In genomic region chr11:12086271-12087074, GRCh38 we compare ENCODE assay signal across 8 cellular contexts. TPM values are rescaled to one million over a fixed set of nuclear protein-coding genes. Genes with fewer than 3 reads are reported as not detected.
DNase-seq lines count a peak whose midpoint lies in the region; ATAC-seq and TF ChIP-seq lines count a peak whose summit lies in the region.

No MANE protein-coding gene starts in this region.

- no peak for ATAC-seq in CD8-positive, alpha-beta T cell

- intact Hi-C loops in CD8-positive, alpha-beta T cell (cut with DNase I, micrococcal nuclease) = no loop called here
- intact Hi-C loops in lower leg skin (cut with DNase I; ENCODE audit: low total_unique reads) = no loop called here
- intact Hi-C loops in uterus (cut with DNase I; ENCODE audit: low total_unique reads) = no loop called here

- no peak for TF ChIP-seq POLR2A in lower leg skin (IDR thresholded peaks at IDR 0.05)
- TF ChIP-seq POLR2A in uterus (IDR thresholded peaks at IDR 0.05) = no peak

- H3K36me3 Mint-ChIP-seq in CD8-positive, alpha-beta T cell = no peaks in the 10 kb centered on the region

- H3K27me3 ChIP-seq in CD8-positive, alpha-beta T cell (ENCODE audit: insufficient read depth, low read length) = no peaks in the 10 kb centered on the region
- no peaks in the 10 kb centered on the region for H3K27me3 ChIP-seq in uterus

- H3K4me3 ChIP-seq in CD8-positive, alpha-beta T cell (ENCODE audit: low read depth, low read length) = no peak overlapping the region
- H3K4me3 ChIP-seq in cardiac fibroblast (replicated peaks in 1 of 2; ENCODE audit: low read depth in 2 of 2, low read length in 2 of 2) (peak overlapping the region in 1 of 2 donors; percentile 44), lower leg skin (ENCODE audit: low read depth, poor library complexity, severe bottlenecking) (no peak overlapping the region), uterus (no peak overlapping the region)

- no peaks in the 10 kb centered on the region for H3K36me3 ChIP-seq in CD8-positive, alpha-beta T cell (ENCODE audit: insufficient read depth, low read length)
- H3K36me3 ChIP-seq in uterus = no peaks in the 10 kb centered on the region

- H3K27ac ChIP-seq in CD8-positive, alpha-beta T cell (ENCODE audit: low read depth, low read length) = no peak overlapping the region
- H3K27ac ChIP-seq in uterus = peak overlapping the region; percentile 86 to 97

- DNase-seq in CD8-positive, alpha-beta T cell = no peak
- peak; percentile 52 for DNase-seq in MV-4-11 (lab: John Stamatoyannopoulos, UW)
- DNase-seq in cardiac fibroblast (ENCODE audit: low read depth in 2 of 2) = peak; percentile 90 to 98
- peak; percentile 75 to 94 for DNase-seq in lower leg skin (ENCODE audit: low spot score in 2 of 2)
- peak; percentile 65 to 76 for DNase-seq in uterus
- DNase-seq in NCI-H187 treated with DMSO at 0.1 percent for 48 hours (lab: John Stamatoyannopoulos, UW) = no peak
- DNase-seq in middle frontal gyrus (ENCODE audit: extremely low spot score, low spot score) = no peak
- DNase-seq in stimulated activated CD4-positive, alpha-beta T cell treated with anti-CD3 and anti-CD28 coated beads, Interleukin-4, amount 100 ng/mL, for 24 hours = no peak

- POLR2A ChIA-PET in CD8-positive, alpha-beta T cell (lab: Charles Lee) = interaction anchor here (1.0 to 1.8 kb wide), 4 partner anchors 49 to 138 kb away, joined by 3 to 7 read pairs (median 4); no protein-coding TSS in a partner anchor

- CTCF ChIA-PET in CD8-positive, alpha-beta T cell (lab: Charles Lee) = interaction anchor here (0.8 to 4.1 kb wide), 9 partner anchors 8 to 195 kb away, joined by 3 to 18 read pairs (median 4); no protein-coding TSS in a partner anchor

- H3K4me1 Mint-ChIP-seq in CD8-positive, alpha-beta T cell (ENCODE audit: low read depth) = peaks cover 67% of the 10 kb centered on the region

- H3K4me3 Mint-ChIP-seq in CD8-positive, alpha-beta T cell = peak overlapping the region; percentile 30

- no peak for TF ChIP-seq CTCF in CD8-positive, alpha-beta T cell (IDR thresholded peaks at IDR 0.05)
- TF ChIP-seq CTCF in cardiac fibroblast (IDR thresholded peaks at IDR 0.05; ENCODE audit: low read depth, low read length) = no peak
- no peak for TF ChIP-seq CTCF in lower leg skin (IDR thresholded peaks at IDR 0.05)
- no peak for TF ChIP-seq CTCF in uterus (IDR thresholded peaks at IDR 0.05)

- H3K9me3 Mint-ChIP-seq in CD8-positive, alpha-beta T cell = no peaks in the 10 kb centered on the region

- peaks cover 55% of the 10 kb centered on the region for H3K4me1 ChIP-seq in CD8-positive, alpha-beta T cell (ENCODE audit: insufficient read depth, low read length)
- H3K4me1 ChIP-seq in uterus = peaks cover 4 to 12% of the 10 kb centered on the region in 2 donors

- H3K27me3 Mint-ChIP-seq in CD8-positive, alpha-beta T cell (ENCODE audit: low read depth) = no peaks in the 10 kb centered on the region

- H3K27ac Mint-ChIP-seq in CD8-positive, alpha-beta T cell = peak overlapping the region; percentile 84

- no peaks in the 10 kb centered on the region for H3K9me3 ChIP-seq in CD8-positive, alpha-beta T cell (ENCODE audit: low read length)
- no peaks in the 10 kb centered on the region for H3K9me3 ChIP-seq in uterus

- 17 to 19% methylated on average over 3 of the region's 3 CpGs for WGBS in lower leg skin, 2 donors

RNA-seq across cellular contexts. Expression of gene MICAL2, which starts 23.9 kb away (rescaled TPM):
- 10 to 100 TPM; 15.8 TPM for total RNA-seq in CD8-positive, alpha-beta T cell
- 100 to 1,000 TPM; 117 to 238 (median 145) TPM for total RNA-seq in lower leg skin
- total RNA-seq in uterus = 100 to 1,000 TPM in 1 of 4 donors, 10 to 100 TPM in 3; 29.6 to 139 (median 53.1) TPM

Comparison
In these comparisons a context has a peak if more than half of its experiments do, and no peak if none do; other contexts are left out.
1. DNase-seq: peak in MV-4-11 (single experiment), cardiac fibroblast (2 of 2), lower leg skin (2 of 2) and uterus (2 of 2); none in CD8-positive, alpha-beta T cell (0 of 7), NCI-H187 treated with DMSO at 0.1 percent for 48 hours (single experiment), middle frontal gyrus (single experiment) and stimulated activated CD4-positive, alpha-beta T cell treated with anti-CD3 and anti-CD28 coated beads, Interleukin-4, amount 100 ng/mL, for 24 hours (single experiment).